17 cellular contexts compared by ENCODE assay signal in genomic region chr19:52997975-52998374, GRCh38. TPM values are rescaled to one million over a fixed set of nuclear protein-coding genes. Genes with fewer than 3 reads are reported as not detected.
A peak's percentile ranks its signal among the peaks of the same experiment; 100 is the strongest.
DNase-seq lines count a peak whose midpoint lies in the region; TF ChIP-seq lines count a peak whose summit lies in the region.
"Had no signal": no experiment of that assay in that cellular context is flagged by ENCODE, and none has a peak within 500 bp of the region (broad histone marks: within the 10 kb centered on the region; RNA-seq: fewer than 3 reads in every experiment).

No MANE protein-coding gene starts in this region.

- peak overlapping the region; percentile 36 for H3K4me3 ChIP-seq in HUES64 (ENCODE audit: low read length)
- H3K4me3 ChIP-seq in hepatocyte = no peak overlapping the region
- H3K4me3 ChIP-seq in trophoblast cell (ENCODE audit: low read depth, low read length) = no peak overlapping the region
- H3K4me3 ChIP-seq: A549 had no signal

- H3K18ac ChIP-seq in trophoblast cell (ENCODE audit: low read length) = peak overlapping the region; percentile 64

- peak overlapping the region; percentile 39 for H3K14ac ChIP-seq in trophoblast cell (ENCODE audit: low read length)

- H2BK120ac ChIP-seq in trophoblast cell (ENCODE audit: insufficient read depth, low read length, poor library complexity) = no peak overlapping the region

- H4K20me1 ChIP-seq in hepatocyte (ENCODE audit: insufficient read depth, poor library complexity, severe bottlenecking) = no peaks in the 10 kb centered on the region

- no peaks in the 10 kb centered on the region for H3K79me2 ChIP-seq in hepatocyte
- H3K79me2 ChIP-seq in trophoblast cell (ENCODE audit: control insufficient read depth, insufficient read depth, low read length, poor library complexity) = no peaks in the 10 kb centered on the region

- H3K23ac ChIP-seq in trophoblast cell (ENCODE audit: low read length) = no peak overlapping the region

- H2AFZ ChIP-seq in hepatocyte (no peak overlapping the region), trophoblast cell (ENCODE audit: insufficient read depth, low read length, poor library complexity) (no peak overlapping the region)

- H3K4me1 ChIP-seq in HUES64 (ENCODE audit: insufficient read depth, low read length) = peaks cover 5% of the 10 kb centered on the region; the same call in 1 of the 2 replicates
- H3K4me1 ChIP-seq in hepatocyte (ENCODE audit: insufficient read depth) = no peaks in the 10 kb centered on the region
- H3K4me1 ChIP-seq in trophoblast cell (ENCODE audit: control insufficient read depth in 1 of 2, insufficient read depth in 2 of 2, low read length in 2 of 2) = no peaks in the 10 kb centered on the region
- H3K4me1 ChIP-seq: A549 had no signal

- H3K9me3 ChIP-seq in HUES64 (ENCODE audit: insufficient read depth, low read depth, low read length) (no peaks in the 10 kb centered on the region), hepatocyte (ENCODE audit: low read depth) (no peaks in the 10 kb centered on the region), trophoblast cell (ENCODE audit: insufficient read depth, low read depth, low read length) (no peaks in the 10 kb centered on the region)

- H2BK5ac ChIP-seq in trophoblast cell (ENCODE audit: low read depth, low read length, poor library complexity) = peak overlapping the region; percentile 72

- H3K27ac ChIP-seq in HUES64 (ENCODE audit: low read depth, low read length) = no peak overlapping the region
- peak overlapping the region; percentile 89 for H3K27ac ChIP-seq in hepatocyte
- H3K27ac ChIP-seq in trophoblast cell (ENCODE audit: low read depth, low read length) = peak overlapping the region; percentile 72
- H3K27ac ChIP-seq: A549 had no signal

- DNase-seq in hepatocyte (ENCODE audit: low spot score) = no peak
- DNase-seq in trophoblast cell = peak; percentile 53 to 74
- DNase-seq in AG08396 (ENCODE audit: low spot score) = no peak
- no peak for DNase-seq in SIG-M5 (lab: John Stamatoyannopoulos, UW)
- no peak for DNase-seq in NCI-H146 treated with DMSO at 0.1 percent for 48 hours (lab: John Stamatoyannopoulos, UW; ENCODE audit: unreplicated experiment)
- DNase-seq: CD8-positive, alpha-beta T cell; COR-L47; DMS153; DMS79 treated with DMSO at 0.1 percent for 48 hours; EL; IMR-90; KBM-7 had no signal

- H4K12ac ChIP-seq in trophoblast cell (ENCODE audit: low read depth, low read length) = peak overlapping the region; percentile 1

- H3K36me3 ChIP-seq in HUES64 (ENCODE audit: insufficient read depth, low read length) (no peaks in the 10 kb centered on the region), hepatocyte (replicated peaks; ENCODE audit: insufficient read depth, low read depth) (no peaks in the 10 kb centered on the region), trophoblast cell (ENCODE audit: control insufficient read depth in 1 of 2, insufficient read depth in 2 of 2, low read length in 2 of 2) (no peaks in the 10 kb centered on the region)

- no peak overlapping the region for H2AK5ac ChIP-seq in trophoblast cell (ENCODE audit: low read length)

- H3K4ac ChIP-seq in trophoblast cell (ENCODE audit: low read depth, low read length) = no peak overlapping the region

- H3K4me2 ChIP-seq in hepatocyte (peak overlapping the region; percentile 43), trophoblast cell (ENCODE audit: low read length) (peak overlapping the region; percentile 30)
- H3K4me2 ChIP-seq: A549 had no signal

- WGBS in HUES64 = 90% methylated on average over 9 of the region's 9 CpGs
- WGBS in hepatocyte (ENCODE audit: low lambda C conversion rate, missing lambda C conversion rate) = 72% methylated on average over 9 of the region's 9 CpGs
- WGBS in trophoblast cell (ENCODE audit: extremely low coverage, insufficient coverage, insufficient read length) = no CpG with 5 or more reads among the region's 9 CpGs

- peaks cover 9% of the 10 kb centered on the region for H3K79me1 ChIP-seq in trophoblast cell (ENCODE audit: low read length)

- no peaks in the 10 kb centered on the region for H3K9me2 ChIP-seq in hepatocyte (replicated peaks; ENCODE audit: insufficient read depth)

- H3K27me3 ChIP-seq in HUES64 (ENCODE audit: insufficient read depth, low read length) (peaks cover 10% of the 10 kb centered on the region; the same call in 1 of the 2 replicates), hepatocyte (no peaks in the 10 kb centered on the region), trophoblast cell (ENCODE audit: insufficient read depth, low read length) (no peaks in the 10 kb centered on the region)

- no peak overlapping the region for H2BK12ac ChIP-seq in trophoblast cell (ENCODE audit: low read length)

- peak overlapping the region; percentile 37 for H4K8ac ChIP-seq in trophoblast cell (ENCODE audit: low read depth, low read length)

- H3K9ac ChIP-seq in HUES64 (ENCODE audit: low read depth, low read length) = 0 out of 2 replicates have a peak overlapping the region, but pooled peaks have one; percentile 6
- H3K9ac ChIP-seq in trophoblast cell (ENCODE audit: low read length) = no peak overlapping the region

- peak overlapping the region; percentile 35 for H4K91ac ChIP-seq in trophoblast cell (ENCODE audit: low read depth, low read length)

- TF ChIP-seq CTCF in hepatocyte (IDR thresholded peaks at IDR 0.05; ENCODE audit: poor library complexity) = no peak

RNA-seq across cellular contexts. Expression of gene ERVV-1, which starts 15.7 kb away (rescaled TPM):
- not detected for polyA plus RNA-seq in HUES64 (2013, experiment 1 of 2)
- not detected for polyA plus RNA-seq in HUES64 (2013, experiment 2 of 2)
- total RNA-seq in hepatocyte = 0.36 TPM in 1 of 2 replicates, not detected in the other
- polyA plus RNA-seq in hepatocyte = 0.19 and 0.62 TPM in 2 replicates
- 301 and 326 TPM in 2 replicates for polyA plus RNA-seq in trophoblast cell (2013)
- total RNA-seq: CD8-positive, alpha-beta T cell; IMR-90 had no signal
- polyA plus RNA-seq: A549, AG04450, BJ, CD14-positive monocyte, IMR-90 had no signal

RNA-seq across cellular contexts. Expression of gene ZNF816, which starts 35.3 kb away (rescaled TPM):
- polyA plus RNA-seq in HUES64 (2013, experiment 1 of 2) = 8.7 TPM
- polyA plus RNA-seq in HUES64 (2013, experiment 2 of 2) = 8.5 TPM
- total RNA-seq in hepatocyte = 10.7 and 18.5 TPM in 2 replicates
- polyA plus RNA-seq in hepatocyte = 5.1 and 6.3 TPM in 2 replicates
- 20.5 and 21.0 TPM in 2 replicates for polyA plus RNA-seq in trophoblast cell (2013)

RNA-seq across cellular contexts. Expression of gene ERVV-2, which starts 46.6 kb away (rescaled TPM):
- polyA plus RNA-seq in HUES64 (2013, experiment 1 of 2) = not detected
- polyA plus RNA-seq in HUES64 (2013, experiment 2 of 2) = not detected
- total RNA-seq in hepatocyte = 2.5 and 4.5 TPM in 2 replicates
- 2.5 and 4.1 TPM in 2 replicates for polyA plus RNA-seq in hepatocyte
- polyA plus RNA-seq in trophoblast cell (2013) = 382 and 405 TPM in 2 replicates
- total RNA-seq: CD8-positive, alpha-beta T cell; IMR-90 had no signal
- polyA plus RNA-seq: A549, AG04450, BJ, CD14-positive monocyte, IMR-90 had no signal

Comparison
In these comparisons a context has a peak if more than half of its experiments do, and no peak if none do; other contexts are left out.
1. DNase-seq: peak in trophoblast cell (2 of 2); none in hepatocyte (single experiment), AG08396 (single experiment), SIG-M5 (single experiment) and NCI-H146 treated with DMSO at 0.1 percent for 48 hours (single experiment).